Comparison of ENCODE assay signal across 20 cellular contexts in genomic region chr3:114664006-114664405, GRCh38.
"Had no signal": no experiment of that assay in that cellular context is flagged by ENCODE, and none has a peak within 500 bp of the region (broad histone marks: within the 10 kb centered on the region; RNA-seq: fewer than 3 reads in every experiment).

No MANE protein-coding gene starts in this region.

- H3K9me3 ChIP-seq: esophagus muscularis mucosa, gastroesophageal sphincter, lower lobe of right lung had no signal

- H3K27me3 Mint-ChIP-seq: naive B cell; naive thymus-derived CD8-positive, alpha-beta T cell had no signal

- H3K27ac ChIP-seq: coronary artery, dorsolateral prefrontal cortex, esophagus muscularis mucosa, foreskin keratinocyte, gastroesophageal sphincter, heart left ventricle, hepatocyte, left lung, lower lobe of right lung had no signal

- ATAC-seq: foreskin keratinocyte; gastroesophageal sphincter; heart left ventricle; left cardiac atrium; left lung; left ventricle myocardium superior; lower lobe of right lung; mucosa of descending colon; naive thymus-derived CD8-positive, alpha-beta T cell had no signal

- H3K36me3 ChIP-seq: esophagus muscularis mucosa, gastroesophageal sphincter, heart left ventricle, left lung, lower lobe of right lung had no signal

- H3K4me3 ChIP-seq: coronary artery, dorsolateral prefrontal cortex, esophagus muscularis mucosa, gastroesophageal sphincter, heart left ventricle, hepatocyte, left lung, lower lobe of right lung, mucosa of descending colon had no signal

- H3K4me1 Mint-ChIP-seq: naive thymus-derived CD8-positive, alpha-beta T cell had no signal

- H3K4me3 Mint-ChIP-seq: mesothelial cell of epicardium; naive B cell; naive thymus-derived CD8-positive, alpha-beta T cell had no signal

- H3K27me3 ChIP-seq: dorsolateral prefrontal cortex, esophagus muscularis mucosa, foreskin keratinocyte, gastroesophageal sphincter, heart left ventricle, hepatocyte, left lung had no signal

- DNase-seq: dermis blood vessel endothelial cell; dorsolateral prefrontal cortex; effector CD4-positive, alpha-beta T cell; effector memory CD4-positive, alpha-beta T cell; foreskin keratinocyte; heart left ventricle; hypothalamus; left cardiac atrium; left lung; left ventricle myocardium superior; lower lobe of right lung; mesenchymal stem cell; mucosa of descending colon; naive B cell; naive thymus-derived CD8-positive, alpha-beta T cell had no signal

- H3K27ac Mint-ChIP-seq: mesothelial cell of epicardium; naive B cell; naive thymus-derived CD8-positive, alpha-beta T cell had no signal
